Comparison of ENCODE assay signal across 1 cellular context in genomic region chr5:155489949-155490348, GRCh38.
TF ChIP-seq lines count a peak whose summit lies in the region.

No MANE protein-coding gene starts in this region.

TF ChIP-seq in liver, 16 proteins besides CTCF, POLR2A, EP300 and RAD21 (continued from another document):
- TF ChIP-seq ZBTB33 (IDR thresholded peaks at IDR 0.05): peak; percentile 53
- TF ChIP-seq HNF4A (conservative IDR thresholded peaks at IDR 0.05): peak; percentile 53 to 66
- peak; percentile 71 for TF ChIP-seq REST (IDR thresholded peaks at IDR 0.05)
- peak; percentile 36 for TF ChIP-seq FOXA2 (IDR thresholded peaks at IDR 0.05)
